Comparison of ENCODE assay signal across 14 cellular contexts in genomic region chr14:105025429-105025828, GRCh38. TPM values are rescaled to one million over a fixed set of nuclear protein-coding genes. Genes with fewer than 3 reads are reported as not detected.
DNase-seq lines count a peak whose midpoint lies in the region; ATAC-seq, FAIRE-seq and TF ChIP-seq lines count a peak whose summit lies in the region.
"Had no signal": no experiment of that assay in that cellular context is flagged by ENCODE, and none has a peak within 500 bp of the region (broad histone marks: within the 10 kb centered on the region; RNA-seq: fewer than 3 reads in every experiment).

No MANE protein-coding gene starts in this region.

- no peaks in the 10 kb centered on the region for H3K9me3 ChIP-seq in Loucy (ENCODE audit: insufficient read depth, low read depth, low read length)

- H3K9me2 ChIP-seq in Loucy (replicated peaks; ENCODE audit: low read depth, low read length), result no peaks in the 10 kb centered on the region

- no peaks in the 10 kb centered on the region for H3K27me3 Mint-ChIP-seq in activated CD4-positive, alpha-beta T cell treated with anti-CD3 and anti-CD28 coated beads for 36 hours
- H3K27me3 Mint-ChIP-seq in osteocyte (ENCODE audit: unreplicated experiment), result no peaks in the 10 kb centered on the region

- peaks cover 50% of the 10 kb centered on the region for H3K4me1 ChIP-seq in Loucy (ENCODE audit: insufficient read depth, low read length, poor library complexity, severe bottlenecking)

- no peak for ATAC-seq in activated CD4-positive, alpha-beta T cell treated with anti-CD3 and anti-CD28 coated beads for 36 hours
- ATAC-seq: sciatic nerve had no signal

- in situ Hi-C loops in brain microvascular endothelial cell (cut with HindIII; ENCODE audit: low pct_ligation_motif_present, low sequenced_read_pairs), result no loop called here

- H2AFZ ChIP-seq in Loucy (ENCODE audit: low read length), result no peak overlapping the region

- TF ChIP-seq POLR2A in GM12892 (IDR thresholded peaks at IDR 0.05; ENCODE audit: low read depth, low read length), result no peak

- CTCF ChIA-PET in activated CD4-positive, alpha-beta T cell treated with anti-CD3 and anti-CD28 coated beads for 36 hours (lab: Charles Lee), result interaction anchor here (1.4 to 1.9 kb wide), 2 partner anchors 20 to 38 kb away, joined by 4 to 15 read pairs; no protein-coding TSS in a partner anchor

- no peaks in the 10 kb centered on the region for H3K9me3 Mint-ChIP-seq in activated CD4-positive, alpha-beta T cell treated with anti-CD3 and anti-CD28 coated beads for 36 hours (ENCODE audit: low read depth)
- H3K9me3 Mint-ChIP-seq in osteocyte (ENCODE audit: unreplicated experiment), result no peaks in the 10 kb centered on the region

- H3K4me1 Mint-ChIP-seq in activated CD4-positive, alpha-beta T cell treated with anti-CD3 and anti-CD28 coated beads for 36 hours, result peaks cover 47% of the 10 kb centered on the region
- H3K4me1 Mint-ChIP-seq in osteocyte (ENCODE audit: unreplicated experiment), result peaks cover 39% of the 10 kb centered on the region

- H3K27ac Mint-ChIP-seq in activated CD4-positive, alpha-beta T cell treated with anti-CD3 and anti-CD28 coated beads for 36 hours, result peak overlapping the region; percentile 75
- peak overlapping the region; percentile 85 for H3K27ac Mint-ChIP-seq in osteocyte (ENCODE audit: unreplicated experiment)

- H3K27ac ChIP-seq in brain microvascular endothelial cell, result peak overlapping the region; percentile 98

- no peak overlapping the region for H3K9ac ChIP-seq in Loucy (ENCODE audit: low read depth, low read length, poor library complexity, severe bottlenecking)

- H3K4me3 ChIP-seq in Loucy (ENCODE audit: low read length, poor library complexity, severe bottlenecking) (no peak overlapping the region), brain microvascular endothelial cell (ENCODE audit: low read depth, low read length) (no peak overlapping the region)

- H4K20me1 ChIP-seq in Loucy (ENCODE audit: insufficient read depth, low read length, poor library complexity, severe bottlenecking), result peaks cover 2% of the 10 kb centered on the region

- H3F3A ChIP-seq in Loucy (ENCODE audit: low read depth), result no peaks in the 10 kb centered on the region

- intact Hi-C loops in activated CD4-positive, alpha-beta T cell treated with anti-CD3 and anti-CD28 coated beads for 36 hours (cut with DNase I, micrococcal nuclease), result loop anchor here in 1 of 2 experiments (1.0 to 10.0 kb wide), 2 partner anchors 45 to 1181 kb away; partner anchors contain the start of gene PPP1R13B

- no peak overlapping the region for H3K4me3 Mint-ChIP-seq in activated CD4-positive, alpha-beta T cell treated with anti-CD3 and anti-CD28 coated beads for 36 hours
- no peak overlapping the region for H3K4me3 Mint-ChIP-seq in osteocyte (ENCODE audit: unreplicated experiment)

- H3K27me3 ChIP-seq in Loucy (ENCODE audit: insufficient read depth, low read length, poor library complexity, severe bottlenecking) (peaks cover 3% of the 10 kb centered on the region), brain microvascular endothelial cell (replicated peaks) (no peaks in the 10 kb centered on the region)

- FAIRE-seq in GM12892 (lab: Jason Lieb, UNC), result no peak
- FAIRE-seq: A204.1 had no signal

- POLR2A ChIA-PET in activated CD4-positive, alpha-beta T cell treated with anti-CD3 and anti-CD28 coated beads for 36 hours (lab: Charles Lee), result interaction anchor here (1.9 kb wide), 1 partner anchor 40 kb away, joined by 5 read pairs; the partner anchor contains the start of gene GPR132

- H3K79me2 ChIP-seq in Loucy (ENCODE audit: insufficient read depth, low read length), result peaks cover 22% of the 10 kb centered on the region

- H3K36me3 ChIP-seq in Loucy (ENCODE audit: insufficient read depth, low read length) (no peaks in the 10 kb centered on the region), brain microvascular endothelial cell (replicated peaks) (no peaks in the 10 kb centered on the region)

- H3K36me3 Mint-ChIP-seq in activated CD4-positive, alpha-beta T cell treated with anti-CD3 and anti-CD28 coated beads for 36 hours (ENCODE audit: low read depth), result peaks cover 4% of the 10 kb centered on the region
- no peaks in the 10 kb centered on the region for H3K36me3 Mint-ChIP-seq in osteocyte (ENCODE audit: unreplicated experiment)

- no peak for DNase-seq in activated CD4-positive, alpha-beta T cell treated with anti-CD3 and anti-CD28 coated beads for 36 hours
- DNase-seq in activated CD4-positive, alpha-beta T cell treated with anti-CD3 and anti-CD28 coated beads, Interleukin-2, amount 50 U/mL, for 48 hours, result no peak
- no peak for DNase-seq in brain microvascular endothelial cell
- DNase-seq in osteocyte (ENCODE audit: extremely low spot score, unreplicated experiment), result no peak
- no peak for DNase-seq in OCI-M1 (lab: John Stamatoyannopoulos, UW)
- DNase-seq in GM12892 (ENCODE audit: insufficient read length), result no peak
- no peak for DNase-seq in activated gamma-delta T cell treated with Interleukin-2 at 50 U/mL for 16 hours
- DNase-seq: anterior cingulate cortex, NCI-H1694, NCI-H526 had no signal

- TF ChIP-seq CTCF in Loucy (conservative IDR thresholded peaks at IDR 0.05; ENCODE audit: low read length) (no peak), brain microvascular endothelial cell (IDR thresholded peaks at IDR 0.05; ENCODE audit: low read depth, low read length, missing control alignments) (no peak), osteocyte (IDR thresholded peaks at IDR 0.05) (no peak)

- peak overlapping the region; percentile 28 for H3K4me2 ChIP-seq in Loucy (ENCODE audit: low read depth, low read length, poor library complexity, severe bottlenecking)

RNA-seq across cellular contexts. Expression of gene CDCA4, which starts 4.5 kb away (rescaled TPM):
- total RNA-seq in activated CD4-positive, alpha-beta T cell treated with anti-CD3 and anti-CD28 coated beads for 36 hours, result 10 to 100 TPM; 52.0 to 62.7 TPM
- 14.6 and 17.4 TPM in 2 replicates for total RNA-seq in osteocyte
- polyA plus RNA-seq in GM12892 (2012; ENCODE audit: missing spikeins), result 35.4 TPM

RNA-seq across cellular contexts. Expression of gene GPR132, which starts 39.8 kb away (rescaled TPM):
- total RNA-seq in activated CD4-positive, alpha-beta T cell treated with anti-CD3 and anti-CD28 coated beads for 36 hours, result 10 to 100 TPM; 27.7 to 35.4 TPM
- 0.16 and 0.24 TPM in 2 replicates for total RNA-seq in osteocyte
- polyA plus RNA-seq in GM12892 (2012; ENCODE audit: missing spikeins), result 13.8 TPM
- total RNA-seq: fibroblast of villous mesenchyme had no signal

RNA-seq across cellular contexts. Expression of gene CLBA1, which starts 39.8 kb away (rescaled TPM):
- total RNA-seq in activated CD4-positive, alpha-beta T cell treated with anti-CD3 and anti-CD28 coated beads for 36 hours, result 1 to 10 TPM; 1.1 to 1.9 TPM
- total RNA-seq in osteocyte, result 7.5 and 7.7 TPM in 2 replicates
- 2.1 TPM for polyA plus RNA-seq in GM12892 (2012; ENCODE audit: missing spikeins)

RNA-seq across cellular contexts. Expression of gene AHNAK2, which starts 47.3 kb away (rescaled TPM):
- under 1 TPM; 0.07 to 0.11 TPM for total RNA-seq in activated CD4-positive, alpha-beta T cell treated with anti-CD3 and anti-CD28 coated beads for 36 hours
- 145 and 183 TPM in 2 replicates for total RNA-seq in osteocyte
- not detected for polyA plus RNA-seq in GM12892 (2012; ENCODE audit: missing spikeins)

Comparison
In these comparisons a context has a peak if more than half of its experiments do, and no peak if none do; other contexts are left out.
1. RNA of gene GPR132, which starts 39.8 kb away (total RNA-seq): 27.7 to 35.4 TPM in activated CD4-positive, alpha-beta T cell treated with anti-CD3 and anti-CD28 coated beads for 36 hours; 0.16 to 0.24 TPM in osteocyte; every median in the first group is over 10 times any median in the second.